Comparison of ENCODE assay signal across 1 cellular context in the genomic region with DNA sequence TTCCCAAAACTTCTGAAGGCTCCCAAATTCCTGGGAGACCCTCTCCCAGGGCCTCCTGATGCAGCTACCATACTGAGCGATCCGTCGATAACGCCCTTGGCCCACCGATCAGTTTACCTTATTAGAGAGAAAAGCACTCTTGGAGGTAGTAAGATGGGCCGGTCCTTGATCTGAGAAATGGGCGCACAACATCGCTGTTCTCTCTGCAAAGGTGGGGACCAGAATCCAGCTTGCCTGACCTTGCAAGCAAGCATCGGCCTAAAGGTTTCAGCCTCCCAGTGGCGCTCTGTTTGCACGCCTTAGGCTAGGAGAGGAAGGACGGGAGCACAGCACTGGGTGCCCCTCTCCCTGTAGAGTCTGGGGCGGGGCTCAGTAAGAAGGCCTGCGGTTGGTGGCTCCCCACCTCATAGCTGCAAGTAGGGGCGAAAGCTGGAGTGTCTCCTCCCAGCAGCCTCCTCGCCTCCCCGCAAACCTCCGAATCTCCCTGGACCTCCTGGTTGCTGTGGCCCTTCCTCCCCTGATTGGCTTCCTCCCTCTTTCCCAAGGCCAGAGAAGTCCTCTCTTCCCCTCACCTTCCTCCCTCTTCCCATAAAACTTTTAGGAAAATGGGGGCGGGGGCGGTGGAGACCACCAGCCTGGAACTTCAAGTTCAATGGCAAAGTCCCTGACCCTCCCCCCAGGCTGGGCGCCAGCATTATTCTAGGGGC.
TF ChIP-seq lines count a peak whose summit lies in the region.

A gene (minus strand): TSS at position 318 of the 707 bp plus-strand sequence. CDS start 126 bp downstream, at position 192.

TF ChIP-seq in SK-N-SH treated with all-trans-retinoic acid at 6 μM for 48 hours, 23 proteins besides CTCF, POLR2A, EP300 and RAD21 (continued from another document):
- no peak for TF ChIP-seq ZNF8 (CRISPR knock-in tag; IDR thresholded peaks at IDR 0.05)
- TF ChIP-seq BACH2 (CRISPR knock-in tag; IDR thresholded peaks at IDR 0.05; ENCODE audit: borderline replicate concordance): no peak
- TF ChIP-seq, protein P1, sequence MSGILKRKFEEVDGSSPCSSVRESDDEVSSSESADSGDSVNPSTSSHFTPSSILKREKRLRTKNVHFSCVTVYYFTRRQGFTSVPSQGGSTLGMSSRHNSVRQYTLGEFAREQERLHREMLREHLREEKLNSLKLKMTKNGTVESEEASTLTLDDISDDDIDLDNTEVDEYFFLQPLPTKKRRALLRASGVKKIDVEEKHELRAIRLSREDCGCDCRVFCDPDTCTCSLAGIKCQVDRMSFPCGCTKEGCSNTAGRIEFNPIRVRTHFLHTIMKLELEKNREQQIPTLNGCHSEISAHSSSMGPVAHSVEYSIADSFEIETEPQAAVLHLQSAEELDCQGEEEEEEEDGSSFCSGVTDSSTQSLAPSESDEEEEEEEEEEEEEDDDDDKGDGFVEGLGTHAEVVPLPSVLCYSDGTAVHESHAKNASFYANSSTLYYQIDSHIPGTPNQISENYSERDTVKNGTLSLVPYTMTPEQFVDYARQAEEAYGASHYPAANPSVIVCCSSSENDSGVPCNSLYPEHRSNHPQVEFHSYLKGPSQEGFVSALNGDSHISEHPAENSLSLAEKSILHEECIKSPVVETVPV (CRISPR knock-in tag; IDR thresholded peaks at IDR 0.05): no peak
- TF ChIP-seq, protein P2, sequence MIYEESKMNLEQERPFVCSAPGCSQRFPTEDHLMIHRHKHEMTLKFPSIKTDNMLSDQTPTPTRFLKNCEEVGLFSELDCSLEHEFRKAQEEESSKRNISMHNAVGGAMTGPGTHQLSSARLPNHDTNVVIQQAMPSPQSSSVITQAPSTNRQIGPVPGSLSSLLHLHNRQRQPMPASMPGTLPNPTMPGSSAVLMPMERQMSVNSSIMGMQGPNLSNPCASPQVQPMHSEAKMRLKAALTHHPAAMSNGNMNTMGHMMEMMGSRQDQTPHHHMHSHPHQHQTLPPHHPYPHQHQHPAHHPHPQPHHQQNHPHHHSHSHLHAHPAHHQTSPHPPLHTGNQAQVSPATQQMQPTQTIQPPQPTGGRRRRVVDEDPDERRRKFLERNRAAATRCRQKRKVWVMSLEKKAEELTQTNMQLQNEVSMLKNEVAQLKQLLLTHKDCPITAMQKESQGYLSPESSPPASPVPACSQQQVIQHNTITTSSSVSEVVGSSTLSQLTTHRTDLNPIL (CRISPR knock-in tag; IDR thresholded peaks at IDR 0.05; ENCODE audit: low read depth): no peak
- TF ChIP-seq ZFP3 (CRISPR knock-in tag; IDR thresholded peaks at IDR 0.05): no peak
- TF ChIP-seq ISL1 (CRISPR knock-in tag; IDR thresholded peaks at IDR 0.05): no peak
- no peak for TF ChIP-seq ESRRG (CRISPR knock-in tag; IDR thresholded peaks at IDR 0.05)
- no peak for TF ChIP-seq TCF4 (CRISPR knock-in tag; IDR thresholded peaks at IDR 0.05; ENCODE audit: borderline replicate concordance)
TF ChIP-seq in SK-N-SH treated with all-trans-retinoic acid at 6 μM for 48 hours: peak in this region for 0.
